In genomic region chr2:19346983-19347618, GRCh38 we compare ENCODE assay signal across 7 cellular contexts. TPM values are rescaled to one million over a fixed set of nuclear protein-coding genes. Genes with fewer than 3 reads are reported as not detected.
DNase-seq lines count a peak whose midpoint lies in the region; ATAC-seq and TF ChIP-seq lines count a peak whose summit lies in the region.

No MANE protein-coding gene starts in this region.

- no peak for TF ChIP-seq CTCF in glutamatergic neuron (IDR thresholded peaks at IDR 0.05; ENCODE audit: partially characterized antibody, unreplicated experiment)

- H3K27ac ChIP-seq in SK-N-MC, result 0 out of 2 replicates have a peak overlapping the region, but pooled peaks have one; percentile 42

- ATAC-seq in GM18907 (IDR thresholded peaks at IDR 0.05; ENCODE audit: unreplicated experiment) (peak; percentile 17), HG02798 (IDR thresholded peaks at IDR 0.05; ENCODE audit: poor library complexity, unreplicated experiment) (peak; percentile 11)
- ATAC-seq in stimulated activated memory B cell treated with anti-CD40 and anti-IgM and Interleukin-4, amounts not matched to agents 10 μg/mL and 1 μg/mL and 100 μg/mL, for 72 hours, result no peak

- no peaks in the 10 kb centered on the region for H3K9me3 ChIP-seq in SK-N-MC (ENCODE audit: low read depth, low read length)

- peak overlapping the region; percentile 98 for H3K9ac ChIP-seq in SK-N-MC (ENCODE audit: insufficient read length)

- H3K36me3 Mint-ChIP-seq in glutamatergic neuron (ENCODE audit: unreplicated experiment), result no peaks in the 10 kb centered on the region
- H3K36me3 Mint-ChIP-seq in stimulated activated memory B cell treated with anti-CD40 and anti-IgM and Interleukin-4, amounts not matched to agents 10 μg/mL and 1 μg/mL and 100 μg/mL, for 72 hours, result peaks cover 15% of the 10 kb centered on the region

- H3K36me3 ChIP-seq in SK-N-MC (ENCODE audit: insufficient read depth, low read length), result no peaks in the 10 kb centered on the region

- H3K9me3 Mint-ChIP-seq in glutamatergic neuron (ENCODE audit: unreplicated experiment), result peaks cover 5% of the 10 kb centered on the region
- no peaks in the 10 kb centered on the region for H3K9me3 Mint-ChIP-seq in stimulated activated memory B cell treated with anti-CD40 and anti-IgM and Interleukin-4, amounts not matched to agents 10 μg/mL and 1 μg/mL and 100 μg/mL, for 72 hours

- peaks cover 2% of the 10 kb centered on the region for H3K4me1 Mint-ChIP-seq in glutamatergic neuron (ENCODE audit: low read depth, unreplicated experiment)
- H3K4me1 Mint-ChIP-seq in stimulated activated memory B cell treated with anti-CD40 and anti-IgM and Interleukin-4, amounts not matched to agents 10 μg/mL and 1 μg/mL and 100 μg/mL, for 72 hours, result peaks cover 40% of the 10 kb centered on the region

- H3K4me3 ChIP-seq in SK-N-MC, result peak overlapping the region; percentile 96

- H3K4me3 Mint-ChIP-seq in glutamatergic neuron (ENCODE audit: unreplicated experiment), result peak overlapping the region; percentile 97
- peak overlapping the region; percentile 96 for H3K4me3 Mint-ChIP-seq in stimulated activated memory B cell treated with anti-CD40 and anti-IgM and Interleukin-4, amounts not matched to agents 10 μg/mL and 1 μg/mL and 100 μg/mL, for 72 hours

- DNase-seq in SK-N-MC (ENCODE audit: low read depth, low spot score), result no peak
- DNase-seq in glutamatergic neuron, result no peak
- DNase-seq in SW 1271 (lab: John Stamatoyannopoulos, UW), result no peak
- no peak for DNase-seq in mucosa of gallbladder (ENCODE audit: low spot score)

- peak overlapping the region; percentile 35 for H3K27ac Mint-ChIP-seq in glutamatergic neuron (ENCODE audit: unreplicated experiment)
- peak overlapping the region; percentile 99 for H3K27ac Mint-ChIP-seq in stimulated activated memory B cell treated with anti-CD40 and anti-IgM and Interleukin-4, amounts not matched to agents 10 μg/mL and 1 μg/mL and 100 μg/mL, for 72 hours

- H3K27me3 Mint-ChIP-seq in glutamatergic neuron (ENCODE audit: unreplicated experiment), result peaks cover 17% of the 10 kb centered on the region
- peaks cover 42% of the 10 kb centered on the region for H3K27me3 Mint-ChIP-seq in stimulated activated memory B cell treated with anti-CD40 and anti-IgM and Interleukin-4, amounts not matched to agents 10 μg/mL and 1 μg/mL and 100 μg/mL, for 72 hours

RNA-seq across cellular contexts. Expression of gene OSR1, which starts 11.3 kb away (rescaled TPM):
- total RNA-seq in glutamatergic neuron (ENCODE audit: unreplicated experiment) (0.42 TPM), mucosa of gallbladder (4.9 TPM)
